22 cellular contexts compared by ENCODE assay signal in genomic region chr5:166068547-166069335, GRCh38.
"Had no signal": no experiment of that assay in that cellular context is flagged by ENCODE, and none has a peak within 500 bp of the region (broad histone marks: within the 10 kb centered on the region; RNA-seq: fewer than 3 reads in every experiment).

No MANE protein-coding gene starts in this region.

- H3K79me2 ChIP-seq: parathyroid adenoma had no signal

- H3K36me3 ChIP-seq: ascending aorta, heart right ventricle, tibial artery, uterus, WERI-Rb-1 had no signal

- H3K9ac ChIP-seq: parathyroid adenoma had no signal

- H2AFZ ChIP-seq: parathyroid adenoma had no signal

- ATAC-seq: activated T-cell treated with anti-CD3 and anti-CD28 coated beads, Interleukin-2, amount 50 U/mL, for 72 hours; esophagus mucosa; heart right ventricle; left ventricle myocardium superior; naive thymus-derived CD8-positive, alpha-beta T cell; stimulated activated naive CD8-positive, alpha-beta T cell treated with anti-CD3 and anti-CD28 coated beads, Interleukin-15, Interleukin-2, amounts not matched to agents 100 U/mL and 50 U/mL, for 24 hours; T-helper 17 cell had no signal

- H3K9me3 ChIP-seq: ascending aorta, heart right ventricle, tibial artery, uterus had no signal

- DNase-seq: activated CD4-positive, alpha-beta T cell treated with anti-CD3 and anti-CD28 coated beads, Interleukin-2, amount 50 U/mL, for 4 hours; activated effector memory CD4-positive, alpha-beta T cell treated with anti-CD3 and anti-CD28 coated beads, Interleukin-2, amount 50 U/mL, for 16 hours; activated naive CD4-positive, alpha-beta T cell treated with anti-CD3 and anti-CD28 coated beads, Interleukin-2, amount 50 U/mL, for 16 hours; activated T-cell treated with anti-CD3 and anti-CD28 coated beads, Interleukin-2, amount 50 U/mL, for 72 hours; cerebellar nuclear complex; effector CD4-positive, alpha-beta T cell; heart right ventricle; immature natural killer cell; left ventricle myocardium superior; naive thymus-derived CD8-positive, alpha-beta T cell; stimulated activated CD4-positive, alpha-beta T cell treated with anti-CD3 and anti-CD28 coated beads, Interleukin-12 subunit alpha, Interleukin-12 subunit beta, amount 100 ng/mL, for 4 hours; stimulated activated CD4-positive, alpha-beta T cell treated with anti-CD3 and anti-CD28 coated beads, Interleukin-1b, Interleukin-23, amount 100 ng/mL, for 48 hours; stimulated activated CD8-positive, alpha-beta memory T cell treated with anti-CD3 and anti-CD28 coated beads, Interleukin-4, amount 100 ng/mL, for 48 hours; stimulated activated naive CD8-positive, alpha-beta T cell treated with anti-CD3 and anti-CD28 coated beads, Interleukin-15, Interleukin-2, amounts not matched to agents 100 U/mL and 50 U/mL, for 24 hours; substantia nigra; T-helper 17 cell; tibial artery; uterus; WERI-Rb-1 had no signal

- H3K4me1 ChIP-seq: ascending aorta, heart right ventricle, parathyroid adenoma, tibial artery, uterus had no signal

- H3K4me3 ChIP-seq: ascending aorta, heart right ventricle, tibial artery, uterus had no signal

- H3K27me3 ChIP-seq: ascending aorta, heart right ventricle, tibial artery, uterus had no signal

- H3K27ac ChIP-seq: ascending aorta, heart right ventricle, parathyroid adenoma, tibial artery, uterus, WERI-Rb-1 had no signal
